Comparison of ENCODE assay signal across 2 cellular contexts in the genomic region with DNA sequence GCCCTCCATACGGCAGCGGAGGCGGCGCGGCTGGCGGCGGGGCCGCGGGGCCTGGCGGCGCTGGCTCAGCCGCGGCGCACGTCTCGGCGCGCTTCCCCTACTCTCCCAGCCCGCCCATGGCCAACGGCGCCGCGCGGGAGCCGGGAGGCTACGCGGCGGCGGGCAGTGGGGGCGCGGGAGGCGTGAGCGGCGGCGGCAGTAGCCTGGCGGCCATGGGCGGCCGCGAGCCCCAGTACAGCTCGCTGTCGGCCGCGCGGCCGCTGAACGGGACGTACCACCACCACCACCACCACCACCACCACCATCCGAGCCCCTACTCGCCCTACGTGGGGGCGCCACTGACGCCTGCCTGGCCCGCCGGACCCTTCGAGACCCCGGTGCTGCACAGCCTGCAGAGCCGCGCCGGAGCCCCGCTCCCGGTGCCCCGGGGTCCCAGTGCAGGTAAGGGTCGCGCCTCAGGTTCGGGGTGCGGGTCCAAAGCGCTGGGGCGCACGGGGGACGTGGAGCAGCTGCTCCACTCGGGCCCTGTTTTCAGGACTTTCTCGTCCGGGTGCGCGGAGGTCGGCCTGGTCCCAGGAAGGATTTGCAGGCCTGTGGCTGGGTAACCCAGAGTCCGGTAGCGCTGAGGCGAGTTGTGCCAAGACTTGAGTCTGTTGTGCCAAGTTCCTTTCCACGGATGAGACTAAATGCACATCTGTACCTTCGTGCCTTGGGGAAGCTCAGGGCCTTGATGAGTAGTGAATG.
TF ChIP-seq lines count a peak whose summit lies in the region.

No MANE protein-coding gene starts in this region.

TF ChIP-seq in IMR-90, 13 proteins besides CTCF, POLR2A, EP300 and RAD21:
- TF ChIP-seq MAZ (IDR thresholded peaks at IDR 0.05; ENCODE audit: borderline replicate concordance, low read depth, low read length), result no peak
- no peak for TF ChIP-seq NFE2L2 (IDR thresholded peaks at IDR 0.05; ENCODE audit: low read depth, low read length)
- no peak for TF ChIP-seq BHLHE40 (IDR thresholded peaks at IDR 0.05; ENCODE audit: low read depth, low read length)
- no peak for TF ChIP-seq SMC3 (IDR thresholded peaks at IDR 0.05; ENCODE audit: low read depth, low read length)
- TF ChIP-seq, protein P1, sequence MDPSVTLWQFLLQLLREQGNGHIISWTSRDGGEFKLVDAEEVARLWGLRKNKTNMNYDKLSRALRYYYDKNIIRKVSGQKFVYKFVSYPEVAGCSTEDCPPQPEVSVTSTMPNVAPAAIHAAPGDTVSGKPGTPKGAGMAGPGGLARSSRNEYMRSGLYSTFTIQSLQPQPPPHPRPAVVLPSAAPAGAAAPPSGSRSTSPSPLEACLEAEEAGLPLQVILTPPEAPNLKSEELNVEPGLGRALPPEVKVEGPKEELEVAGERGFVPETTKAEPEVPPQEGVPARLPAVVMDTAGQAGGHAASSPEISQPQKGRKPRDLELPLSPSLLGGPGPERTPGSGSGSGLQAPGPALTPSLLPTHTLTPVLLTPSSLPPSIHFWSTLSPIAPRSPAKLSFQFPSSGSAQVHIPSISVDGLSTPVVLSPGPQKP (IDR thresholded peaks at IDR 0.05; ENCODE audit: borderline replicate concordance, low read depth, low read length), result no peak
- no peak for TF ChIP-seq RFX5 (IDR thresholded peaks at IDR 0.05; ENCODE audit: low read depth, low read length)
- TF ChIP-seq FOS (IDR thresholded peaks at IDR 0.05; ENCODE audit: low read depth, low read length), result no peak
- TF ChIP-seq, protein P2, sequence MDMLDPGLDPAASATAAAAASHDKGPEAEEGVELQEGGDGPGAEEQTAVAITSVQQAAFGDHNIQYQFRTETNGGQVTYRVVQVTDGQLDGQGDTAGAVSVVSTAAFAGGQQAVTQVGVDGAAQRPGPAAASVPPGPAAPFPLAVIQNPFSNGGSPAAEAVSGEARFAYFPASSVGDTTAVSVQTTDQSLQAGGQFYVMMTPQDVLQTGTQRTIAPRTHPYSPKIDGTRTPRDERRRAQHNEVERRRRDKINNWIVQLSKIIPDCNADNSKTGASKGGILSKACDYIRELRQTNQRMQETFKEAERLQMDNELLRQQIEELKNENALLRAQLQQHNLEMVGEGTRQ (IDR thresholded peaks at IDR 0.05; ENCODE audit: low read depth, low read length), result no peak
- no peak for TF ChIP-seq MAFK (IDR thresholded peaks at IDR 0.05; ENCODE audit: low read depth, low read length)
- no peak for TF ChIP-seq RCOR1 (IDR thresholded peaks at IDR 0.05; ENCODE audit: insufficient replicate concordance, low read length)
- no peak for TF ChIP-seq CEBPB (IDR thresholded peaks at IDR 0.05; ENCODE audit: low read depth, low read length)
- no peak for TF ChIP-seq CHD1 (IDR thresholded peaks at IDR 0.05; ENCODE audit: low read depth, low read length)
- no peak for TF ChIP-seq MXI1 (IDR thresholded peaks at IDR 0.05; ENCODE audit: borderline replicate concordance, low read depth, low read length)

TF ChIP-seq in HepG2, 621 proteins besides CTCF, POLR2A, EP300 and RAD21:
- peak; percentile 51 for TF ChIP-seq AGO2 (optimal IDR thresholded peaks at IDR 0.05; ENCODE audit: low read depth, low read length)
- TF ChIP-seq ZSCAN9 (CRISPR knock-in tag; IDR thresholded peaks at IDR 0.05; ENCODE audit: borderline replicate concordance), result no peak
TF ChIP-seq in HepG2: peak in this region for 1.
